In the genomic region with DNA sequence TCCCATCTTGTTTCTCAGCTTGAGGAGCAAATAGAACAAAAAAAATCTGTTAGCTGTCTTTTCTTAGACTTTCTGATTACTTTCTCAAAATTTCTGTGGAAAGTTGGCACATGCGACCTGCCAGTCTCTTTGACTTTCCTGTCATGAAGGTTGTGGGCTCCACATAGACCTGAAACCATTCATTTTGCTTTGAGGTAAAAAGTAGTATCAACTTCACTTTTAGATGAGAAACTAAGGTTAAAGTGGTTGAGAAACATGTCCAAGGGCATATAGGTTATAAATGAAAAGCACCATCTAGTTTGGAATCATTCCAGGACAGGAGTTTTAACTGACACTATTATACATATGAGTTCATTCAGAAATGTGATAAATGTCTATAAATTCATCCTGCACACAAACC, we compare ENCODE assay signal across 17 cellular contexts. TPM values are rescaled to one million over a fixed set of nuclear protein-coding genes. Genes with fewer than 3 reads are reported as not detected.
DNase-seq lines count a peak whose midpoint lies in the region; ATAC-seq and FAIRE-seq lines count a peak whose summit lies in the region.
"Had no signal": no experiment of that assay in that cellular context is flagged by ENCODE, and none has a peak within 500 bp of the region (broad histone marks: within the 10 kb centered on the region; RNA-seq: fewer than 3 reads in every experiment).

No MANE protein-coding gene starts in this region.

- H3K27ac Mint-ChIP-seq in activated CD8-positive, alpha-beta T cell treated with anti-CD3 and anti-CD28 coated beads, Interleukin-2, amount 10 ng/mL, durations not matched to agents 7 days and 5 days: peak overlapping the region; percentile 32
- H3K27ac Mint-ChIP-seq: H9 had no signal

- POLR2A ChIA-PET in activated CD8-positive, alpha-beta T cell treated with anti-CD3 and anti-CD28 coated beads, Interleukin-2, amount 10 ng/mL, durations not matched to agents 7 days and 5 days (lab: Charles Lee): no interaction called here

- H3K27me3 Mint-ChIP-seq in activated CD8-positive, alpha-beta T cell treated with anti-CD3 and anti-CD28 coated beads, Interleukin-2, amount 10 ng/mL, durations not matched to agents 7 days and 5 days (ENCODE audit: low read depth): no peaks in the 10 kb centered on the region
- H3K27me3 Mint-ChIP-seq: CD8-positive, alpha-beta memory T cell had no signal

- H3K36me3 Mint-ChIP-seq in activated CD8-positive, alpha-beta T cell treated with anti-CD3 and anti-CD28 coated beads, Interleukin-2, amount 10 ng/mL, durations not matched to agents 7 days and 5 days (ENCODE audit: low read depth): peaks cover 61% of the 10 kb centered on the region

- H3K4me3 Mint-ChIP-seq in activated CD8-positive, alpha-beta T cell treated with anti-CD3 and anti-CD28 coated beads, Interleukin-2, amount 10 ng/mL, durations not matched to agents 7 days and 5 days: no peak overlapping the region
- H3K4me3 Mint-ChIP-seq: CD8-positive, alpha-beta memory T cell; H9 had no signal

- no peak for DNase-seq in GM18507 (ENCODE audit: extremely low spot score, insufficient read length, low read depth)
- no peak for DNase-seq in activated CD8-positive, alpha-beta T cell treated with anti-CD3 and anti-CD28 coated beads, Interleukin-2, amount 10 ng/mL, durations not matched to agents 7 days and 5 days
- DNase-seq in activated CD4-positive, CD25-positive, alpha-beta regulatory T cell treated with anti-CD3 and anti-CD28 coated beads, Interleukin-2, amount 50 U/mL, for 72 hours: no peak
- DNase-seq in NCI-H2107 treated with DMSO at 0.1 percent for 48 hours (lab: John Stamatoyannopoulos, UW; ENCODE audit: unreplicated experiment): no peak
- DNase-seq in HTR-8/SVneo (ENCODE audit: insufficient read length, low spot score): no peak
- no peak for DNase-seq in activated effector memory CD4-positive, alpha-beta T cell treated with Interleukin-2 at 50 U/mL for 16 hours
- DNase-seq: CD8-positive, alpha-beta memory T cell; effector CD8-positive, alpha-beta T cell; H9; NCI-H1092 treated with DMSO at 0.1 percent for 48 hours; NCI-H774 had no signal

- FAIRE-seq in GM18507 (lab: Jason Lieb, UNC) (peak; percentile 75), HTR-8/SVneo (lab: Jason Lieb, UNC) (no peak)
- FAIRE-seq: astrocyte had no signal

- peaks cover 4% of the 10 kb centered on the region for H3K9me3 Mint-ChIP-seq in activated CD8-positive, alpha-beta T cell treated with anti-CD3 and anti-CD28 coated beads, Interleukin-2, amount 10 ng/mL, durations not matched to agents 7 days and 5 days (ENCODE audit: insufficient read depth)
- H3K9me3 Mint-ChIP-seq: CD8-positive, alpha-beta memory T cell; H9 had no signal

- ATAC-seq in GM19351 (IDR thresholded peaks at IDR 0.05; ENCODE audit: unreplicated experiment) (peak; percentile 45), HG02938 (IDR thresholded peaks at IDR 0.05; ENCODE audit: unreplicated experiment) (peak; percentile 70)
- ATAC-seq in activated CD8-positive, alpha-beta T cell treated with anti-CD3 and anti-CD28 coated beads, Interleukin-2, amount 10 ng/mL, durations not matched to agents 7 days and 5 days: no peak
- ATAC-seq: left lobe of liver had no signal

- CTCF ChIA-PET in activated CD8-positive, alpha-beta T cell treated with anti-CD3 and anti-CD28 coated beads, Interleukin-2, amount 10 ng/mL, durations not matched to agents 7 days and 5 days (lab: Charles Lee): no interaction called here

- H3K4me1 Mint-ChIP-seq in activated CD8-positive, alpha-beta T cell treated with anti-CD3 and anti-CD28 coated beads, Interleukin-2, amount 10 ng/mL, durations not matched to agents 7 days and 5 days (ENCODE audit: low read depth): peaks cover 45% of the 10 kb centered on the region

RNA-seq across cellular contexts. Expression of a gene that starts 42.7 kb away (rescaled TPM):
- 10 to 100 TPM; 35.8 to 37.5 TPM for total RNA-seq in activated CD8-positive, alpha-beta T cell treated with anti-CD3 and anti-CD28 coated beads, Interleukin-2, amount 10 ng/mL, durations not matched to agents 7 days and 5 days
- total RNA-seq: H9, HT-29, SJSA1 had no signal
